ENCODE assay signal across 30 cellular contexts in genomic region chr16:11946433-11946832, GRCh38. TPM values are rescaled to one million over a fixed set of nuclear protein-coding genes. Genes with fewer than 3 reads are reported as not detected.
"Had no signal": no experiment of that assay in that cellular context is flagged by ENCODE, and none has a peak within 500 bp of the region (broad histone marks: within the 10 kb centered on the region; RNA-seq: fewer than 3 reads in every experiment).

No MANE protein-coding gene starts in this region.

- FAIRE-seq: endothelial cell of umbilical vein had no signal

- H3K27ac ChIP-seq: coronary artery, dorsolateral prefrontal cortex, left lung, right lobe of liver, thoracic aorta, uterus had no signal

- H3K9me3 ChIP-seq: left lung, mucosa of descending colon, right lobe of liver, thoracic aorta, uterus had no signal

- H3K4me3 ChIP-seq: coronary artery, dorsolateral prefrontal cortex, left lung, lung, mucosa of descending colon, right lobe of liver, thoracic aorta, uterus had no signal

- DNase-seq: activated CD4-positive, alpha-beta T cell treated with anti-CD3 and anti-CD28 coated beads for 36 hours; activated CD4-positive, CD25-positive, alpha-beta regulatory T cell; activated CD8-positive, alpha-beta memory T cell treated with anti-CD3 and anti-CD28 coated beads, Interleukin-2, amount 10 ng/mL, durations not matched to agents 7 days and 5 days; activated CD8-positive, alpha-beta T cell treated with anti-CD3 and anti-CD28 coated beads, Interleukin-2, amount 10 ng/mL, durations not matched to agents 7 days and 5 days; activated naive CD8-positive, alpha-beta T cell treated with anti-CD3 and anti-CD28 coated beads, Interleukin-2, amount 50 U/mL, for 24 hours; activated T-cell treated with anti-CD3 and anti-CD28 coated beads, Interleukin-2, amount 50 U/mL, for 48 hours; dorsolateral prefrontal cortex; effector memory CD8-positive, alpha-beta T cell; kidney glomerular epithelial cell; left lung; mucosa of descending colon; right lobe of liver; stimulated activated CD4-positive, alpha-beta T cell treated with anti-CD3 and anti-CD28 coated beads, Interleukin-12 subunit alpha, Interleukin-12 subunit beta, amount 100 ng/mL, for 4 hours; stimulated activated CD4-positive, alpha-beta T cell treated with anti-CD3 and anti-CD28 coated beads, Interleukin-4, amount 100 ng/mL, for 24 hours; uterus had no signal

- ATAC-seq: activated CD4-positive, alpha-beta T cell treated with anti-CD3 and anti-CD28 coated beads for 36 hours; activated CD8-positive, alpha-beta memory T cell treated with anti-CD3 and anti-CD28 coated beads, Interleukin-2, amount 10 ng/mL, durations not matched to agents 7 days and 5 days; activated CD8-positive, alpha-beta T cell treated with anti-CD3 and anti-CD28 coated beads, Interleukin-2, amount 10 ng/mL, durations not matched to agents 7 days and 5 days; activated naive CD8-positive, alpha-beta T cell treated with anti-CD3 and anti-CD28 coated beads, Interleukin-2, amount 50 U/mL, for 24 hours; effector memory CD8-positive, alpha-beta T cell; left lung; mucosa of descending colon; right lobe of liver; stimulated activated effector memory CD8-positive, alpha-beta T cell treated with anti-CD3 and anti-CD28 coated beads, Interleukin-12 subunit alpha, Interleukin-12 subunit beta, amount 100 ng/mL, for 72 hours had no signal

- H3K4me1 ChIP-seq: left lung, right lobe of liver, uterus had no signal

- H3K36me3 ChIP-seq: left lung, right lobe of liver, thoracic aorta, uterus had no signal

- H3K27me3 ChIP-seq: dorsolateral prefrontal cortex, left lung, right lobe of liver, uterus had no signal

RNA-seq across cellular contexts. Expression of gene TNFRSF17, which starts 18.6 kb away (rescaled TPM):
- total RNA-seq: activated CD4-positive, alpha-beta T cell treated with anti-CD3 and anti-CD28 coated beads for 36 hours; activated CD8-positive, alpha-beta memory T cell treated with anti-CD3 and anti-CD28 coated beads, Interleukin-2, amount 10 ng/mL, durations not matched to agents 7 days and 5 days; activated CD8-positive, alpha-beta T cell treated with anti-CD3 and anti-CD28 coated beads, Interleukin-2, amount 10 ng/mL, durations not matched to agents 7 days and 5 days; activated T-helper 2 cell treated with anti-CD3 and anti-CD28 coated beads, Interferon-gamma antibody, Interleukin-2, Interleukin-4, amounts not matched to agents 10 μg/mL and 5 μg/mL and 100 μg/mL, durations not matched to agents 14 hours and 24 hours and 36 hours; cardiac septum; cerebellum; dorsolateral prefrontal cortex; endothelial cell of umbilical vein; fibroblast of lung; mesenteric fat pad; myocyte; osteocyte; posterior vena cava; skeletal muscle tissue; subcutaneous adipose tissue; thoracic aorta had no signal
- polyA plus RNA-seq: endothelial cell of umbilical vein, fibroblast of lung had no signal
